8 cellular contexts compared by ENCODE assay signal in the genomic region with DNA sequence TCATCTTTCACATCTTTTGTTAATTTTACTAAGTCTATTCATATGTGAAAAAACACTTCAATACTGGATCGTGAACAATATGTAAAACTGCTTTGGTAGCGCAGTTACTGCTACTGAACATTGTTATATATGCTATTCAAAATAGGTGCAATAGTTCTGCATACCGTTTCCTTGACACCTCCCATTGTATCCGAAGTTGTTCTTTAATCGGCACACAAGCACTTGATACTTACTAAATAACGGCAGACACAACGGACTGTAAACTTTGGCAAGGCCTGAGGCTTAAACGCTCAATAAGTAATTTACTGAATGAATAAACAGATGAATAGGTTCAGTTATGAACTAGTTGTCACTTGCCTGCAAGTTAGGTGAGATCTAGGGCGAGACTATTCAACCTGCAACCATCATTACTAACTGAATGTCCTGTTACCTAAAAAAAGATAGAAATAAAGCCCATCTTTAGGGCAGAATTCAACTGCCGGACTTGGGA. TPM values are rescaled to one million over a fixed set of nuclear protein-coding genes. Genes with fewer than 3 reads are reported as not detected.
DNase-seq lines count a peak whose midpoint lies in the region; ATAC-seq and TF ChIP-seq lines count a peak whose summit lies in the region.

No MANE protein-coding gene starts in this region.

- H3K27me3 Mint-ChIP-seq in progenitor cell of endocrine pancreas: no peaks in the 10 kb centered on the region

- peaks cover 9% of the 10 kb centered on the region for H3K9me3 Mint-ChIP-seq in progenitor cell of endocrine pancreas (ENCODE audit: low read depth)

- no TSS peak for BruUV-seq in PC-3 (replicated peaks; lab: Mats Ljungman, UMichigan)

- peaks cover 19% of the 10 kb centered on the region for H3K4me1 Mint-ChIP-seq in progenitor cell of endocrine pancreas (ENCODE audit: low read depth)

- peak; percentile 0 for ATAC-seq in GM21447 (IDR thresholded peaks at IDR 0.05; ENCODE audit: unreplicated experiment)
- no peak for ATAC-seq in PC-3
- ATAC-seq in HG03342 (IDR thresholded peaks at IDR 0.05; ENCODE audit: unreplicated experiment): no peak
- no peak for ATAC-seq in activated CD4-positive, CD25-positive, alpha-beta regulatory T cell treated with anti-CD3 and anti-CD28 coated beads, Interleukin-2, amount 50 U/mL, for 24 hours

- H2AFZ ChIP-seq in PC-3 (ENCODE audit: low read length): peak overlapping the region; percentile 87

- H3K4me2 ChIP-seq in PC-3 (ENCODE audit: low read length): peak overlapping the region; percentile 89

- peaks cover 30% of the 10 kb centered on the region for H4K20me1 ChIP-seq in PC-3 (ENCODE audit: low read length)

- H3K27ac ChIP-seq in PC-3 (ENCODE audit: low read length): peak overlapping the region; percentile 86

- H3K4me3 ChIP-seq in BE2C (ENCODE audit: low read depth, low read length): peak overlapping the region; percentile 93
- H3K4me3 ChIP-seq in PC-3 (ENCODE audit: low read length): peak overlapping the region; percentile 82
- H3K4me3 ChIP-seq in epithelial cell of proximal tubule (ENCODE audit: low read depth, low read length): peak overlapping the region; percentile 87

- no peaks in the 10 kb centered on the region for H3F3A ChIP-seq in PC-3 (ENCODE audit: low read length, unreplicated experiment)

- TF ChIP-seq CTCF in BE2C (IDR thresholded peaks at IDR 0.05; ENCODE audit: low read depth, low read length) (peak; percentile 33; the same call in 1 of the 2 replicates), PC-3 (conservative IDR thresholded peaks at IDR 0.05; ENCODE audit: low read depth, low read length) (no peak; the same call in 1 of the 2 replicates), epithelial cell of proximal tubule (conservative IDR thresholded peaks at IDR 0.05; ENCODE audit: low read depth, low read length) (no peak), progenitor cell of endocrine pancreas (IDR thresholded peaks at IDR 0.05; ENCODE audit: unreplicated experiment) (no peak)

- H3K27me3 ChIP-seq in BE2C (no peaks in the 10 kb centered on the region), PC-3 (ENCODE audit: low read length) (no peaks in the 10 kb centered on the region)

- H3K79me2 ChIP-seq in PC-3 (ENCODE audit: low read length): peaks cover 94% of the 10 kb centered on the region

- H3K4me1 ChIP-seq in BE2C (no peaks in the 10 kb centered on the region), PC-3 (ENCODE audit: insufficient read depth, low read length) (peaks cover 28% of the 10 kb centered on the region)

- DNase-seq in BE2C (no peak), PC-3 (peak; percentile 8), epithelial cell of proximal tubule (ENCODE audit: low read depth) (no peak), progenitor cell of endocrine pancreas (ENCODE audit: low spot score, unreplicated experiment) (no peak), NCI-H2081 (lab: John Stamatoyannopoulos, UW) (no peak)

- POLR2A ChIA-PET in PC-3 (lab: Charles Lee; ENCODE audit: unreplicated experiment): interaction anchor here (0.6 to 0.7 kb wide), 2 partner anchors 26 to 383 kb away, joined by 3 to 4 read pairs; no protein-coding TSS in a partner anchor

- H3K9me2 ChIP-seq in PC-3 (replicated peaks; ENCODE audit: low read length): no peaks in the 10 kb centered on the region

- H3K36me3 ChIP-seq in BE2C (peaks cover 23% of the 10 kb centered on the region), PC-3 (ENCODE audit: low read depth, low read length) (peaks cover 33% of the 10 kb centered on the region)

- H3K27ac Mint-ChIP-seq in progenitor cell of endocrine pancreas: peak overlapping the region; percentile 99

- intact Hi-C loops in PC-3 (cut with micrococcal nuclease): no loop called here

- H3K9me3 ChIP-seq in BE2C (no peaks in the 10 kb centered on the region), PC-3 (ENCODE audit: low read length) (no peaks in the 10 kb centered on the region; the same call in 1 of the 2 replicates)

- H3K4me3 Mint-ChIP-seq in progenitor cell of endocrine pancreas (ENCODE audit: low read depth): peak overlapping the region; percentile 94

- peak overlapping the region; percentile 98 for H3K9ac ChIP-seq in PC-3 (ENCODE audit: low read length)

- H3K36me3 Mint-ChIP-seq in progenitor cell of endocrine pancreas (ENCODE audit: insufficient read depth): peaks cover 27% of the 10 kb centered on the region

- CTCF ChIA-PET in PC-3 (lab: Charles Lee): no interaction called here

RNA-seq across cellular contexts. Expression of gene ANAPC10, which starts 0.6 kb away (rescaled TPM):
- 18.9 TPM for polyA plus RNA-seq in BE2C (2012; ENCODE audit: insufficient read depth, insufficient read length, low read depth)
- total RNA-seq in PC-3 (2014; rRNA removed): 26.0 and 33.1 TPM in 2 replicates
- total RNA-seq in epithelial cell of proximal tubule: 25.0 and 28.1 TPM in 2 replicates
- total RNA-seq in progenitor cell of endocrine pancreas: 22.5 and 24.8 TPM in 2 replicates

RNA-seq across cellular contexts. Expression of gene ABCE1, which starts 0.7 kb away (rescaled TPM):
- polyA plus RNA-seq in BE2C (2012; ENCODE audit: insufficient read depth, insufficient read length, low read depth): 117 TPM
- total RNA-seq in PC-3 (2014; rRNA removed) (131 and 153 TPM in 2 replicates), epithelial cell of proximal tubule (105 and 155 TPM in 2 replicates), progenitor cell of endocrine pancreas (53.6 and 59.3 TPM in 2 replicates)
